25 cellular contexts compared by ENCODE assay signal in genomic region chr2:174760845-174761473, GRCh38. TPM values are rescaled to one million over a fixed set of nuclear protein-coding genes. Genes with fewer than 3 reads are reported as not detected.
A peak's percentile ranks its signal among the peaks of the same experiment; 100 is the strongest.
DNase-seq lines count a peak whose midpoint lies in the region; ATAC-seq and TF ChIP-seq lines count a peak whose summit lies in the region.
"Had no signal": no experiment of that assay in that cellular context is flagged by ENCODE, and none has a peak within 500 bp of the region (broad histone marks: within the 10 kb centered on the region; RNA-seq: fewer than 3 reads in every experiment).

No MANE protein-coding gene starts in this region.

- ATAC-seq in psoas muscle = peak in 3 of 4 donors; percentile 33 to 53 (median 51)
- ATAC-seq in right cardiac atrium = no peak
- ATAC-seq: activated naive CD8-positive, alpha-beta T cell treated with anti-CD3 and anti-CD28 coated beads, Interleukin-2, amount 50 U/mL, for 24 hours; body of pancreas had no signal

- peak overlapping the region; percentile 70 for H3K27ac ChIP-seq in WERI-Rb-1
- H3K27ac ChIP-seq in psoas muscle = peak overlapping the region; percentile 87
- H3K27ac ChIP-seq in right cardiac atrium (ENCODE audit: low read length) = no peak overlapping the region
- H3K27ac ChIP-seq: body of pancreas, GM23248, upper lobe of left lung had no signal

- TF ChIP-seq CTCF in WERI-Rb-1 (IDR thresholded peaks at IDR 0.05; ENCODE audit: low read depth, low read length) (no peak), psoas muscle (IDR thresholded peaks at IDR 0.05) (no peak)

- H3K9me3 ChIP-seq in WERI-Rb-1 (ENCODE audit: severe bottlenecking) (no peaks in the 10 kb centered on the region), psoas muscle (no peaks in the 10 kb centered on the region), right cardiac atrium (ENCODE audit: control insufficient read depth, low read length) (no peaks in the 10 kb centered on the region)
- H3K9me3 ChIP-seq: body of pancreas, upper lobe of left lung had no signal

- peak; percentile 15 for DNase-seq in DMS79 treated with DMSO at 0.1 percent for 48 hours (lab: John Stamatoyannopoulos, UW)
- no peak for DNase-seq in DMS79 (lab: John Stamatoyannopoulos, UW)
- peak; percentile 24 for DNase-seq in NCI-H2107 (lab: John Stamatoyannopoulos, UW)
- no peak for DNase-seq in WERI-Rb-1
- no peak for DNase-seq in psoas muscle
- DNase-seq in right cardiac atrium = no peak
- no peak for DNase-seq in ACHN
- DNase-seq in RPMI8226 = no peak
- DNase-seq: 8988T; activated CD4-positive, alpha-beta T cell treated with anti-CD3 and anti-CD28 coated beads, Interleukin-2, amount 50 U/mL, for 1 hour; activated effector memory CD4-positive, alpha-beta T cell treated with anti-CD3 and anti-CD28 coated beads, Interleukin-2, amount 50 U/mL, for 16 hours; activated naive CD8-positive, alpha-beta T cell treated with anti-CD3 and anti-CD28 coated beads, Interleukin-2, amount 50 U/mL, for 24 hours; body of pancreas; CD4-positive, alpha-beta memory T cell; cerebellar nuclear complex; GF-D8; GM23248; head of caudate nucleus; kidney glomerular epithelial cell; NCI-H1092; NCI-H2081; NCI-H774; nucleus accumbens; upper lobe of left lung had no signal

- H3K27me3 ChIP-seq in WERI-Rb-1 (ENCODE audit: insufficient read depth, low read depth, severe bottlenecking) (no peaks in the 10 kb centered on the region), psoas muscle (ENCODE audit: insufficient read depth in 3 of 3, low read length in 2 of 3) (no peaks in the 10 kb centered on the region), right cardiac atrium (ENCODE audit: control insufficient read depth, insufficient read depth) (no peaks in the 10 kb centered on the region)
- H3K27me3 ChIP-seq: body of pancreas, upper lobe of left lung had no signal

- intact Hi-C loops in psoas muscle (cut with DNase I) = no loop called here
- intact Hi-C loops in right cardiac atrium (cut with DNase I) = no loop called here

- H3K4me1 ChIP-seq in psoas muscle (peaks cover 31% of the 10 kb centered on the region), right cardiac atrium (ENCODE audit: control insufficient read depth, insufficient read depth, low read length) (no peaks in the 10 kb centered on the region)
- H3K4me1 ChIP-seq: body of pancreas, upper lobe of left lung had no signal

- no peak overlapping the region for H3K4me3 ChIP-seq in WERI-Rb-1 (ENCODE audit: low read depth, low read length)
- peak overlapping the region; percentile 78 for H3K4me3 ChIP-seq in psoas muscle
- H3K4me3 ChIP-seq in right cardiac atrium (ENCODE audit: low read length) = no peak overlapping the region
- H3K4me3 ChIP-seq: body of pancreas, GM23248, smooth muscle cell, upper lobe of left lung had no signal

- H3K36me3 ChIP-seq in WERI-Rb-1 = peaks cover 7% of the 10 kb centered on the region
- peaks cover 0 to 46% of the 10 kb centered on the region in 2 donors for H3K36me3 ChIP-seq in psoas muscle (ENCODE audit: insufficient read depth in 1 of 2, low read depth in 1 of 2)
- H3K36me3 ChIP-seq: upper lobe of left lung had no signal

- in situ Hi-C loops in ACHN (cut with HindIII; ENCODE audit: low pct_ligation_motif_present, low pct_unique_long_range_greater_than_20kb, low sequenced_read_pairs) = no loop called here

- WGBS in psoas muscle, 3 donors = 60 to 73% (median 70%) methylated on average over 5 of the region's 5 CpGs
- WGBS in right cardiac atrium = 94% methylated on average over 5 of the region's 5 CpGs

RNA-seq across cellular contexts. Expression of gene CHRNA1, which starts 3.3 kb away (rescaled TPM):
- total RNA-seq in psoas muscle (100 to 1,000 TPM in 3 of 4 donors, 10 to 100 TPM in 1; 51.0 to 278 (median 147) TPM), right cardiac atrium (under 1 TPM in 2 of 4 donors, not detected in 2; 0.20 to 0.57 TPM)
- polyA plus RNA-seq in psoas muscle (100 to 1,000 TPM in 1 of 3 donors, 10 to 100 TPM in 2; 31.7 to 123 (median 54.0) TPM), right cardiac atrium (0.95 TPM)
- total RNA-seq: body of pancreas; CD4-positive, alpha-beta memory T cell; GM23248 had no signal

Comparison
In these comparisons a context has a peak if more than half of its experiments do, and no peak if none do; other contexts are left out.
1. DNase-seq: peak in DMS79 treated with DMSO at 0.1 percent for 48 hours (single experiment) and NCI-H2107 (single experiment); none in DMS79 (single experiment), WERI-Rb-1 (single experiment), psoas muscle (0 of 2), right cardiac atrium (0 of 3), ACHN (single experiment) and RPMI8226 (single experiment).
2. ATAC-seq: peak in psoas muscle (3 of 4); none in right cardiac atrium (0 of 2).
3. RNA of gene CHRNA1, which starts 3.3 kb away (total RNA-seq): 51.0 to 278 TPM in psoas muscle; 0.20 to 0.57 TPM in right cardiac atrium; every median in the first group is over 10 times any median in the second.